In genomic region chr1:224615861-224616760, GRCh38 we compare ENCODE assay signal across 8 cellular contexts. TPM values are rescaled to one million over a fixed set of nuclear protein-coding genes. Genes with fewer than 3 reads are reported as not detected.
DNase-seq lines count a peak whose midpoint lies in the region; ATAC-seq and TF ChIP-seq lines count a peak whose summit lies in the region.

TSS of gene CNIH3 (plus strand) at chr1:224616317. CDS start at chr1:224617175, 858 bp downstream.

- peaks cover 39% of the 10 kb centered on the region for H3K27me3 ChIP-seq in upper lobe of right lung

- peak within 1 kb of the TSS; percentile 72 for H3K27ac Mint-ChIP-seq in T-helper 17 cell
- no peak within 1 kb of the TSS for H3K27ac Mint-ChIP-seq in dendritic cell treated with granulocyte-macrophage colony-stimulating factor and Interleukin-4, amounts not matched to agents 40 ng/mL and 50 ng/mL, for 4 days

- H3K4me3 ChIP-seq in LNCaP clone FGC (ENCODE audit: low read depth, low read length) (peak within 1 kb of the TSS; percentile 45), upper lobe of right lung (peak within 1 kb of the TSS; percentile 46)

- H3K4me1 ChIP-seq in upper lobe of right lung, result peaks cover 19% of the 10 kb centered on the region

- DNase-seq in DMS153 treated with DMSO at 0.1 percent for 48 hours (lab: John Stamatoyannopoulos, UW; ENCODE audit: unreplicated experiment) (peak; percentile 77), LNCaP clone FGC (ENCODE audit: low read depth) (no peak), T-helper 17 cell (peak; percentile 22 to 29 (median 23)), myocyte (ENCODE audit: low read depth) (peak; percentile 88), upper lobe of right lung (no peak)
- no peak for DNase-seq in activated CD4-positive, CD25-positive, alpha-beta regulatory T cell (lab: John Stamatoyannopoulos, UW)

- peaks cover 2% of the 10 kb centered on the region for H3K36me3 Mint-ChIP-seq in T-helper 17 cell (ENCODE audit: low read depth)
- no peaks in the 10 kb centered on the region for H3K36me3 Mint-ChIP-seq in dendritic cell treated with granulocyte-macrophage colony-stimulating factor and Interleukin-4, amounts not matched to agents 40 ng/mL and 50 ng/mL, for 4 days (ENCODE audit: low read depth)

- H3K36me3 ChIP-seq in upper lobe of right lung, result no peaks in the 10 kb centered on the region

- TF ChIP-seq CTCF in LNCaP clone FGC (IDR thresholded peaks at IDR 0.05; ENCODE audit: control insufficient read depth, extremely low read depth, insufficient read depth) (no peak), upper lobe of right lung (IDR thresholded peaks at IDR 0.05) (no peak)

- H3K27me3 Mint-ChIP-seq in T-helper 17 cell, result peaks cover 46% of the 10 kb centered on the region
- H3K27me3 Mint-ChIP-seq in dendritic cell treated with granulocyte-macrophage colony-stimulating factor and Interleukin-4, amounts not matched to agents 40 ng/mL and 50 ng/mL, for 4 days, result peaks cover 69% of the 10 kb centered on the region

- no peaks in the 10 kb centered on the region for H3K9me3 Mint-ChIP-seq in dendritic cell treated with granulocyte-macrophage colony-stimulating factor and Interleukin-4, amounts not matched to agents 40 ng/mL and 50 ng/mL, for 4 days

- H3K4me1 Mint-ChIP-seq in T-helper 17 cell, result peaks cover 26% of the 10 kb centered on the region
- H3K4me1 Mint-ChIP-seq in dendritic cell treated with granulocyte-macrophage colony-stimulating factor and Interleukin-4, amounts not matched to agents 40 ng/mL and 50 ng/mL, for 4 days (ENCODE audit: low read depth), result peaks cover 27% of the 10 kb centered on the region

- no peaks in the 10 kb centered on the region for H3K9me3 ChIP-seq in T-helper 17 cell (ENCODE audit: control insufficient read depth, low read length, poor library complexity, severe bottlenecking)
- H3K9me3 ChIP-seq in upper lobe of right lung, result no peaks in the 10 kb centered on the region

- ATAC-seq in T-helper 17 cell, result peak; percentile 69
- peak; percentile 68 for ATAC-seq in upper lobe of right lung
- ATAC-seq in GM18907 (IDR thresholded peaks at IDR 0.05; ENCODE audit: unreplicated experiment), result no peak

- intact Hi-C loops in dendritic cell treated with granulocyte-macrophage colony-stimulating factor and Interleukin-4, amounts not matched to agents 40 ng/mL and 50 ng/mL, for 4 days (cut with micrococcal nuclease), result loop anchor here (10.0 kb wide), 1 partner anchor 101 kb away; no protein-coding TSS in a partner anchor
- intact Hi-C loops in upper lobe of right lung (cut with DNase I), result no loop called here

- no peak within 1 kb of the TSS for H3K27ac ChIP-seq in upper lobe of right lung

- H3K4me3 Mint-ChIP-seq in T-helper 17 cell, result peak within 1 kb of the TSS; percentile 89
- peak within 1 kb of the TSS; percentile 76 for H3K4me3 Mint-ChIP-seq in dendritic cell treated with granulocyte-macrophage colony-stimulating factor and Interleukin-4, amounts not matched to agents 40 ng/mL and 50 ng/mL, for 4 days

RNA-seq across cellular contexts. Expression of gene CNIH3, which starts in this region (rescaled TPM):
- total RNA-seq in T-helper 17 cell, result 1 to 10 TPM; 1.4 to 2.8 TPM
- 6.3 and 14.7 TPM in 2 replicates for total RNA-seq in myocyte
- polyA plus RNA-seq in myocyte (2012), result 6.9 TPM
- 4.8 TPM for total RNA-seq in upper lobe of right lung

Comparison
In these comparisons a context has a peak if more than half of its experiments do, and no peak if none do; other contexts are left out.
1. DNase-seq: peak in DMS153 treated with DMSO at 0.1 percent for 48 hours (single experiment), T-helper 17 cell (3 of 3) and myocyte (single experiment); none in LNCaP clone FGC (single experiment), upper lobe of right lung (single experiment) and activated CD4-positive, CD25-positive, alpha-beta regulatory T cell (0 of 4).